ENCODE assay signal across 9 cellular contexts in the genomic region with DNA sequence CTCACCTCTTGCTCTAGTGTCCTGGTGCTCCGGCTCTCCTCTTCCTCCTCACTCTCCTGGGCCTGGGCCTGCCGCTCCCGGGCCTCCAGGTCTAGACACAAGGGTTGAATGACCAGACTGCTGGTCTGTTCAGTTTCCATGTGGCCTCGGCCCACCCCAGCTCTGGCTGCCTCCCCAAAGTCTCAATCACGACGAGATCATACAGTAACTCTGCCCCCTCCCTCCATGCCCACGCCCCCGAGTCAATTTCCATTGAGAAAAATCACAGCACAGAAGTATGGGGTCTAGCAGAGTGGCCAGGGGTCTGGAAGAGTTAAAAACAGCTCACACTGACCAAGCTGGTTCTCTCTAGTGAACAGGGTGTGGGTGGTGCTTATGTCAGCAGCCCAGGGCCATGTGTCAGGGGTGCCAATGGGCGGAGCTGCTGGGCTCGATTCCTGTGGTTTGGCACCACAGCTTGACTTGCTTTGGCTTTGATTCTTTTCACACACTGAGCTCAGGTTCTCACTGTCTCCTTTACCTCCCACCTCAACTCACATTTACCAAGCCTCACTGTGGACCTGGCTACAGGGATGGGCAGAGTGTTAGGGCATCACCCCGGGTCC. TPM values are rescaled to one million over a fixed set of nuclear protein-coding genes. Genes with fewer than 3 reads are reported as not detected.
DNase-seq lines count a peak whose midpoint lies in the region; ATAC-seq and TF ChIP-seq lines count a peak whose summit lies in the region.
"Had no signal": no experiment of that assay in that cellular context is flagged by ENCODE, and none has a peak within 500 bp of the region (broad histone marks: within the 10 kb centered on the region; RNA-seq: fewer than 3 reads in every experiment).

No MANE protein-coding gene starts in this region.

- no peaks in the 10 kb centered on the region for H3K9me3 Mint-ChIP-seq in HFFc6
- H3K9me3 Mint-ChIP-seq in activated naive CD8-positive, alpha-beta T cell treated with anti-CD3 and anti-CD28 coated beads, Interleukin-2, amount 10 ng/mL, durations not matched to agents 7 days and 5 days: no peaks in the 10 kb centered on the region

- H3K9me3 ChIP-seq in lower lobe of right lung: no peaks in the 10 kb centered on the region
- H3K9me3 ChIP-seq in SJCRH30 (replicated peaks): no peaks in the 10 kb centered on the region

- peaks cover 12% of the 10 kb centered on the region for H3K4me1 ChIP-seq in lower lobe of right lung
- H3K4me1 ChIP-seq in SJCRH30: no peaks in the 10 kb centered on the region

- H3K4me3 ChIP-seq in lower lobe of right lung (no peak overlapping the region), SJCRH30 (no peak overlapping the region)

- H3K27me3 Mint-ChIP-seq in HFFc6 (ENCODE audit: insufficient read depth): peaks cover 2% of the 10 kb centered on the region; the same call in 1 of the 2 replicates
- no peaks in the 10 kb centered on the region for H3K27me3 Mint-ChIP-seq in activated naive CD8-positive, alpha-beta T cell treated with anti-CD3 and anti-CD28 coated beads, Interleukin-2, amount 10 ng/mL, durations not matched to agents 7 days and 5 days

- H3K27me3 ChIP-seq in lower lobe of right lung (ENCODE audit: low read depth) (no peaks in the 10 kb centered on the region), SJCRH30 (no peaks in the 10 kb centered on the region)

- TF ChIP-seq CTCF in HFFc6 (IDR thresholded peaks at IDR 0.05): no peak
- no peak for TF ChIP-seq CTCF in lower lobe of right lung (IDR thresholded peaks at IDR 0.05)

- peaks cover 19% of the 10 kb centered on the region for H3K36me3 Mint-ChIP-seq in HFFc6 (ENCODE audit: low read depth)
- peaks cover 18% of the 10 kb centered on the region for H3K36me3 Mint-ChIP-seq in activated naive CD8-positive, alpha-beta T cell treated with anti-CD3 and anti-CD28 coated beads, Interleukin-2, amount 10 ng/mL, durations not matched to agents 7 days and 5 days

- peak; percentile 58 for ATAC-seq in activated naive CD8-positive, alpha-beta T cell treated with anti-CD3 and anti-CD28 coated beads, Interleukin-2, amount 10 ng/mL, durations not matched to agents 7 days and 5 days (ENCODE audit: low read depth)
- ATAC-seq in lower lobe of right lung (peak; percentile 90 to 91), HG02642 (IDR thresholded peaks at IDR 0.05; ENCODE audit: poor library complexity, unreplicated experiment) (no peak)

- POLR2A ChIA-PET in activated naive CD8-positive, alpha-beta T cell treated with anti-CD3 and anti-CD28 coated beads, Interleukin-2, amount 10 ng/mL, durations not matched to agents 7 days and 5 days (lab: Charles Lee): interaction anchor here (1.3 to 1.4 kb wide), 2 partner anchors 10 to 82 kb away, joined by 3 to 5 read pairs; partner anchors contain the start of gene RAD51

- peak overlapping the region; percentile 82 for H3K27ac Mint-ChIP-seq in HFFc6
- H3K27ac Mint-ChIP-seq in activated naive CD8-positive, alpha-beta T cell treated with anti-CD3 and anti-CD28 coated beads, Interleukin-2, amount 10 ng/mL, durations not matched to agents 7 days and 5 days: peak overlapping the region; percentile 39

- DNase-seq in A172 (ENCODE audit: low spot score): peak; percentile 80
- DNase-seq in HFFc6: peak; percentile 46
- no peak for DNase-seq in activated naive CD8-positive, alpha-beta T cell treated with anti-CD3 and anti-CD28 coated beads, Interleukin-2, amount 10 ng/mL, durations not matched to agents 7 days and 5 days
- DNase-seq in lower lobe of right lung: peak; percentile 83
- no peak for DNase-seq in midbrain (lab: John Stamatoyannopoulos, UW)
- no peak for DNase-seq in NCI-H69 (lab: John Stamatoyannopoulos, UW)
- no peak for DNase-seq in SJCRH30
- DNase-seq: NCI-H1092 had no signal

- intact Hi-C loops in lower lobe of right lung (cut with DNase I): no loop called here

- peaks cover 83% of the 10 kb centered on the region for H3K36me3 ChIP-seq in lower lobe of right lung
- peaks cover 9% of the 10 kb centered on the region for H3K36me3 ChIP-seq in SJCRH30

- H3K27ac ChIP-seq in lower lobe of right lung: no peak overlapping the region
- H3K27ac ChIP-seq in SJCRH30: no peak overlapping the region

- H3K4me3 Mint-ChIP-seq in HFFc6: no peak overlapping the region
- no peak overlapping the region for H3K4me3 Mint-ChIP-seq in activated naive CD8-positive, alpha-beta T cell treated with anti-CD3 and anti-CD28 coated beads, Interleukin-2, amount 10 ng/mL, durations not matched to agents 7 days and 5 days

- H3K4me1 Mint-ChIP-seq in HFFc6 (ENCODE audit: low read depth): peaks cover 9% of the 10 kb centered on the region
- peaks cover 12% of the 10 kb centered on the region for H3K4me1 Mint-ChIP-seq in activated naive CD8-positive, alpha-beta T cell treated with anti-CD3 and anti-CD28 coated beads, Interleukin-2, amount 10 ng/mL, durations not matched to agents 7 days and 5 days

RNA-seq across cellular contexts. Expression of gene C15orf62, which starts 6.9 kb away (rescaled TPM):
- total RNA-seq in A172 (2014; rRNA removed; shearing (Covaris generic)): 0.09 and 0.31 TPM in 2 replicates
- under 1 TPM in 2 of 6 experiments, not detected in 4; 0.14 to 0.20 TPM for total RNA-seq in HFFc6 (2021; fragmentation: NEBNext Ultra II Directional; extraction: Animal tissue kit (Norgen Biotek cat#: 25700))
- total RNA-seq in activated naive CD8-positive, alpha-beta T cell treated with anti-CD3 and anti-CD28 coated beads, Interleukin-2, amount 10 ng/mL, durations not matched to agents 7 days and 5 days: 1 to 10 TPM; 2.4 TPM
- 2.4 TPM for total RNA-seq in lower lobe of right lung
- total RNA-seq in SJCRH30 (2014; rRNA removed; shearing (Covaris generic)): 0.10 and 0.14 TPM in 2 replicates

RNA-seq across cellular contexts. Expression of gene GCHFR, which starts 12.8 kb away (rescaled TPM):
- total RNA-seq in A172 (2014; rRNA removed; shearing (Covaris generic)): 1.6 TPM in 1 of 2 replicates, not detected in the other
- total RNA-seq in HFFc6 (2021; fragmentation: NEBNext Ultra II Directional; extraction: Animal tissue kit (Norgen Biotek cat#: 25700)): 1 to 10 TPM; 1.6 to 3.1 (median 2.7) TPM
- total RNA-seq in activated naive CD8-positive, alpha-beta T cell treated with anti-CD3 and anti-CD28 coated beads, Interleukin-2, amount 10 ng/mL, durations not matched to agents 7 days and 5 days: 10 to 100 TPM; 58.2 to 61.5 TPM
- total RNA-seq in lower lobe of right lung: 99.5 TPM
- not detected in 2 replicates for total RNA-seq in SJCRH30 (2014; rRNA removed; shearing (Covaris generic))

RNA-seq across cellular contexts. Expression of gene RMDN3, which starts 21.6 kb away (rescaled TPM):
- 19.3 and 20.2 TPM in 2 replicates for total RNA-seq in A172 (2014; rRNA removed; shearing (Covaris generic))
- total RNA-seq in HFFc6 (2021; fragmentation: NEBNext Ultra II Directional; extraction: Animal tissue kit (Norgen Biotek cat#: 25700)): 10 to 100 TPM; 32.6 to 43.2 (median 35.6) TPM
- 10 to 100 TPM; 32.5 to 36.4 TPM for total RNA-seq in activated naive CD8-positive, alpha-beta T cell treated with anti-CD3 and anti-CD28 coated beads, Interleukin-2, amount 10 ng/mL, durations not matched to agents 7 days and 5 days
- total RNA-seq in lower lobe of right lung: 101 TPM
- total RNA-seq in SJCRH30 (2014; rRNA removed; shearing (Covaris generic)): 19.3 and 19.6 TPM in 2 replicates

RNA-seq across cellular contexts. Expression of gene ZFYVE19, which starts 30.2 kb away (rescaled TPM):
- total RNA-seq in A172 (2014; rRNA removed; shearing (Covaris generic)): 24.6 and 36.2 TPM in 2 replicates
- total RNA-seq in HFFc6 (2021; fragmentation: NEBNext Ultra II Directional; extraction: Animal tissue kit (Norgen Biotek cat#: 25700)): 10 to 100 TPM; 10.7 to 13.5 (median 12.1) TPM
- 10 to 100 TPM; 30.1 to 31.7 TPM for total RNA-seq in activated naive CD8-positive, alpha-beta T cell treated with anti-CD3 and anti-CD28 coated beads, Interleukin-2, amount 10 ng/mL, durations not matched to agents 7 days and 5 days
- total RNA-seq in lower lobe of right lung: 29.6 TPM
- 10.6 and 14.1 TPM in 2 replicates for total RNA-seq in SJCRH30 (2014; rRNA removed; shearing (Covaris generic))

RNA-seq across cellular contexts. Expression of gene DNAJC17, which starts 30.6 kb away (rescaled TPM):
- 36.8 and 63.8 TPM in 2 replicates for total RNA-seq in A172 (2014; rRNA removed; shearing (Covaris generic))
- total RNA-seq in HFFc6 (2021; fragmentation: NEBNext Ultra II Directional; extraction: Animal tissue kit (Norgen Biotek cat#: 25700)): 10 to 100 TPM; 25.9 to 39.9 (median 29.6) TPM
- total RNA-seq in activated naive CD8-positive, alpha-beta T cell treated with anti-CD3 and anti-CD28 coated beads, Interleukin-2, amount 10 ng/mL, durations not matched to agents 7 days and 5 days: 10 to 100 TPM; 45.6 to 47.2 TPM
- total RNA-seq in lower lobe of right lung: 28.4 TPM
- total RNA-seq in SJCRH30 (2014; rRNA removed; shearing (Covaris generic)): 35.0 and 43.5 TPM in 2 replicates

Comparison
In these comparisons a context has a peak if more than half of its experiments do, and no peak if none do; other contexts are left out.
1. DNase-seq: peak in A172 (single experiment), HFFc6 (single experiment) and lower lobe of right lung (single experiment); none in activated naive CD8-positive, alpha-beta T cell treated with anti-CD3 and anti-CD28 coated beads, Interleukin-2, amount 10 ng/mL, durations not matched to agents 7 days and 5 days (single experiment), midbrain (single experiment), NCI-H69 (single experiment) and SJCRH30 (0 of 2).
2. RNA of gene GCHFR, which starts 12.8 kb away (total RNA-seq): 99.5 TPM in lower lobe of right lung (single experiment) and 58.2 to 61.5 TPM in activated naive CD8-positive, alpha-beta T cell treated with anti-CD3 and anti-CD28 coated beads, Interleukin-2, amount 10 ng/mL, durations not matched to agents 7 days and 5 days; 1.6 to 3.1 TPM in HFFc6, 1.6 TPM in A172 and not detected in SJCRH30; every median in the first group is over 10 times any median in the second.